Comparison of ENCODE assay signal across 12 cellular contexts in genomic region chr18:59848002-59848401, GRCh38. TPM values are rescaled to one million over a fixed set of nuclear protein-coding genes. Genes with fewer than 3 reads are reported as not detected.
DNase-seq lines count a peak whose midpoint lies in the region; ATAC-seq and TF ChIP-seq lines count a peak whose summit lies in the region.
"Had no signal": no experiment of that assay in that cellular context is flagged by ENCODE, and none has a peak within 500 bp of the region (broad histone marks: within the 10 kb centered on the region; RNA-seq: fewer than 3 reads in every experiment).

No MANE protein-coding gene starts in this region.

- H3K27me3 ChIP-seq in GM23338 (ENCODE audit: insufficient read depth) (no peaks in the 10 kb centered on the region), stomach (no peaks in the 10 kb centered on the region)

- ATAC-seq in activated CD4-positive, alpha-beta T cell treated with anti-CD3 and anti-CD28 coated beads for 36 hours: no peak
- ATAC-seq in GM23338 (no peak), memory B cell (ENCODE audit: low read depth) (peak; percentile 63)

- DNase-seq in activated CD4-positive, alpha-beta T cell treated with anti-CD3 and anti-CD28 coated beads for 36 hours: no peak
- no peak for DNase-seq in activated CD4-positive, alpha-beta T cell treated with anti-CD3 and anti-CD28 coated beads, Interleukin-2, amount 50 U/mL, for 1 hour
- DNase-seq in GM23338 (ENCODE audit: low spot score): no peak
- peak; percentile 84 for DNase-seq in NCI-H146 (lab: John Stamatoyannopoulos, UW)
- no peak for DNase-seq in memory B cell (ENCODE audit: low spot score in 2 of 2)
- no peak for DNase-seq in DMS114 treated with DMSO at 0.1 percent for 48 hours (lab: John Stamatoyannopoulos, UW; ENCODE audit: unreplicated experiment)
- DNase-seq in stomach: no peak
- DNase-seq in ACHN: no peak
- DNase-seq: hypothalamus, NCI-H446 treated with DMSO at 0.1 percent for 48 hours had no signal

- no peaks in the 10 kb centered on the region for H3K36me3 ChIP-seq in GM23338 (ENCODE audit: insufficient read depth)
- no peaks in the 10 kb centered on the region for H3K36me3 ChIP-seq in stomach

- H3K4me3 Mint-ChIP-seq in activated CD4-positive, alpha-beta T cell treated with anti-CD3 and anti-CD28 coated beads for 36 hours: no peak overlapping the region
- H3K4me3 Mint-ChIP-seq in GM23338 (no peak overlapping the region), memory B cell (peak overlapping the region; percentile 41)

- TF ChIP-seq EP300 in stomach (IDR thresholded peaks at IDR 0.05): no peak

- TF ChIP-seq CTCF in GM23338 (conservative IDR thresholded peaks at IDR 0.05; ENCODE audit: low read depth in 2 of 2) (peak in 1 of 2 experiments; percentile 10; a peak in 1 of 4 replicates), stomach (IDR thresholded peaks at IDR 0.05) (no peak)

- H3K4me1 Mint-ChIP-seq in activated CD4-positive, alpha-beta T cell treated with anti-CD3 and anti-CD28 coated beads for 36 hours: peaks cover 16% of the 10 kb centered on the region
- no peaks in the 10 kb centered on the region; the same call in 2 of the 3 replicates for H3K4me1 Mint-ChIP-seq in GM23338
- H3K4me1 Mint-ChIP-seq in memory B cell: peaks cover 19% of the 10 kb centered on the region

- no peaks in the 10 kb centered on the region for H3K9me3 ChIP-seq in stomach
- H3K9me3 ChIP-seq: A549 had no signal

- H3K27ac Mint-ChIP-seq in activated CD4-positive, alpha-beta T cell treated with anti-CD3 and anti-CD28 coated beads for 36 hours: peak overlapping the region; percentile 21
- H3K27ac Mint-ChIP-seq in GM23338 (no peak overlapping the region), memory B cell (peak overlapping the region; percentile 91)

- no peak overlapping the region for H3K4me2 ChIP-seq in GM23338
- H3K4me2 ChIP-seq: A549 had no signal

- intact Hi-C loops in activated CD4-positive, alpha-beta T cell treated with anti-CD3 and anti-CD28 coated beads for 36 hours (cut with DNase I, micrococcal nuclease): no loop called here
- intact Hi-C loops in stomach (cut with DNase I; ENCODE audit: low total_unique reads): no loop called here

- in situ Hi-C loops in ACHN (cut with HindIII; ENCODE audit: low pct_ligation_motif_present, low pct_unique_long_range_greater_than_20kb, low sequenced_read_pairs): no loop called here

- no peak for TF ChIP-seq POLR2A in stomach (IDR thresholded peaks at IDR 0.05)

- CTCF ChIA-PET in activated CD4-positive, alpha-beta T cell treated with anti-CD3 and anti-CD28 coated beads for 36 hours (lab: Charles Lee): no interaction called here

- H3K9me2 ChIP-seq in GM23338 (ENCODE audit: insufficient read depth): peaks cover 7% of the 10 kb centered on the region; the same call in 1 of the 2 replicates

- H3K9me3 Mint-ChIP-seq in activated CD4-positive, alpha-beta T cell treated with anti-CD3 and anti-CD28 coated beads for 36 hours (ENCODE audit: low read depth): no peaks in the 10 kb centered on the region
- H3K9me3 Mint-ChIP-seq in GM23338 (no peaks in the 10 kb centered on the region), memory B cell (no peaks in the 10 kb centered on the region)

- H3K27me3 Mint-ChIP-seq in activated CD4-positive, alpha-beta T cell treated with anti-CD3 and anti-CD28 coated beads for 36 hours: no peaks in the 10 kb centered on the region
- peaks cover 5% of the 10 kb centered on the region for H3K27me3 Mint-ChIP-seq in GM23338 (ENCODE audit: insufficient read depth, low read depth, poor library complexity)
- no peaks in the 10 kb centered on the region for H3K27me3 Mint-ChIP-seq in memory B cell

- H3K27ac ChIP-seq in GM23338 (ENCODE audit: low read depth): no peak overlapping the region
- no peak overlapping the region for H3K27ac ChIP-seq in stomach
- H3K27ac ChIP-seq: A549, skin epidermis had no signal

- H3K79me2 ChIP-seq in GM23338 (replicated peaks; ENCODE audit: insufficient read depth): no peaks in the 10 kb centered on the region

- POLR2A ChIA-PET in activated CD4-positive, alpha-beta T cell treated with anti-CD3 and anti-CD28 coated beads for 36 hours (lab: Charles Lee): interaction anchor here (1.3 kb wide), 1 partner anchor 57 kb away, joined by 4 read pairs; no protein-coding TSS in a partner anchor

- peak overlapping the region; percentile 80 for H2AFZ ChIP-seq in GM23338

- H3K4me3 ChIP-seq in GM23338 (no peak overlapping the region), stomach (no peak overlapping the region)
- H3K4me3 ChIP-seq: A549, skin epidermis had no signal

- no peaks in the 10 kb centered on the region for H3K36me3 Mint-ChIP-seq in activated CD4-positive, alpha-beta T cell treated with anti-CD3 and anti-CD28 coated beads for 36 hours (ENCODE audit: low read depth)
- H3K36me3 Mint-ChIP-seq in GM23338 (ENCODE audit: low read depth): no peaks in the 10 kb centered on the region
- H3K36me3 Mint-ChIP-seq in memory B cell: no peaks in the 10 kb centered on the region

- no peaks in the 10 kb centered on the region for H3F3A ChIP-seq in GM23338 (replicated peaks; ENCODE audit: low read depth)

- H3K4me1 ChIP-seq in GM23338 (ENCODE audit: insufficient read depth) (peaks cover 4% of the 10 kb centered on the region; the same call in 1 of the 2 replicates), stomach (peaks cover 0 to 9% (median 6%) of the 10 kb centered on the region in 4 donors)
- H3K4me1 ChIP-seq: A549 had no signal

- 66 to 76% (median 69%) methylated on average over 4 of the region's 4 CpGs for WGBS in stomach, 5 donors

- no peaks in the 10 kb centered on the region for H4K20me1 ChIP-seq in GM23338 (replicated peaks; ENCODE audit: insufficient read depth)

TF ChIP-seq in GM23338, 12 proteins besides CTCF, POLR2A, EP300 and RAD21 (continues in another document):
- no peak for TF ChIP-seq JUNB (IDR thresholded peaks at IDR 0.05; ENCODE audit: unreplicated experiment)
- TF ChIP-seq EZH2 (IDR thresholded peaks at IDR 0.05; ENCODE audit: low read depth, unreplicated experiment): no peak
- TF ChIP-seq, protein P1, sequence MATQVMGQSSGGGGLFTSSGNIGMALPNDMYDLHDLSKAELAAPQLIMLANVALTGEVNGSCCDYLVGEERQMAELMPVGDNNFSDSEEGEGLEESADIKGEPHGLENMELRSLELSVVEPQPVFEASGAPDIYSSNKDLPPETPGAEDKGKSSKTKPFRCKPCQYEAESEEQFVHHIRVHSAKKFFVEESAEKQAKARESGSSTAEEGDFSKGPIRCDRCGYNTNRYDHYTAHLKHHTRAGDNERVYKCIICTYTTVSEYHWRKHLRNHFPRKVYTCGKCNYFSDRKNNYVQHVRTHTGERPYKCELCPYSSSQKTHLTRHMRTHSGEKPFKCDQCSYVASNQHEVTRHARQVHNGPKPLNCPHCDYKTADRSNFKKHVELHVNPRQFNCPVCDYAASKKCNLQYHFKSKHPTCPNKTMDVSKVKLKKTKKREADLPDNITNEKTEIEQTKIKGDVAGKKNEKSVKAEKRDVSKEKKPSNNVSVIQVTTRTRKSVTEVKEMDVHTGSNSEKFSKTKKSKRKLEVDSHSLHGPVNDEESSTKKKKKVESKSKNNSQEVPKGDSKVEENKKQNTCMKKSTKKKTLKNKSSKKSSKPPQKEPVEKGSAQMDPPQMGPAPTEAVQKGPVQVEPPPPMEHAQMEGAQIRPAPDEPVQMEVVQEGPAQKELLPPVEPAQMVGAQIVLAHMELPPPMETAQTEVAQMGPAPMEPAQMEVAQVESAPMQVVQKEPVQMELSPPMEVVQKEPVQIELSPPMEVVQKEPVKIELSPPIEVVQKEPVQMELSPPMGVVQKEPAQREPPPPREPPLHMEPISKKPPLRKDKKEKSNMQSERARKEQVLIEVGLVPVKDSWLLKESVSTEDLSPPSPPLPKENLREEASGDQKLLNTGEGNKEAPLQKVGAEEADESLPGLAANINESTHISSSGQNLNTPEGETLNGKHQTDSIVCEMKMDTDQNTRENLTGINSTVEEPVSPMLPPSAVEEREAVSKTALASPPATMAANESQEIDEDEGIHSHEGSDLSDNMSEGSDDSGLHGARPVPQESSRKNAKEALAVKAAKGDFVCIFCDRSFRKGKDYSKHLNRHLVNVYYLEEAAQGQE (IDR thresholded peaks at IDR 0.05; ENCODE audit: unreplicated experiment): no peak
- no peak for TF ChIP-seq ZNF114 (CRISPR knock-in tag; IDR thresholded peaks at IDR 0.05)
- TF ChIP-seq ZNF331 (CRISPR knock-in tag; IDR thresholded peaks at IDR 0.05; ENCODE audit: low read depth): no peak
- TF ChIP-seq NANOG (IDR thresholded peaks at IDR 0.05; ENCODE audit: borderline replicate concordance): no peak

RNA-seq across cellular contexts. Expression of gene PMAIP1, which starts 51.8 kb away (rescaled TPM):
- 10 to 100 TPM; 58.7 to 97.2 TPM for total RNA-seq in activated CD4-positive, alpha-beta T cell treated with anti-CD3 and anti-CD28 coated beads for 36 hours
- 151 and 156 TPM in 2 replicates for total RNA-seq in GM23338 (2014; rRNA removed; shearing (Covaris generic))
- 274 and 296 TPM in 2 replicates for polyA plus RNA-seq in GM23338 (2016; fragmentation: Nextera tagmentation; extraction: Ambion mirVana)
- 1 to 10 TPM in 3 of 5 donors, not detected in 2; 3.1 to 8.3 (median 4.6) TPM for total RNA-seq in stomach
- 1 to 10 TPM; 2.3 to 4.3 (median 3.2) TPM for polyA plus RNA-seq in stomach

Comparison
In these comparisons a context has a peak if more than half of its experiments do, and no peak if none do; other contexts are left out.
1. RNA of gene PMAIP1, which starts 51.8 kb away (total RNA-seq): 151 to 156 TPM in GM23338 and 58.7 to 97.2 TPM in activated CD4-positive, alpha-beta T cell treated with anti-CD3 and anti-CD28 coated beads for 36 hours; 3.1 to 8.3 TPM in stomach; every median in the first group is over 4 times any median in the second.